13 cellular contexts compared by ENCODE assay signal in genomic region chr2:241817126-241817820, GRCh38. TPM values are rescaled to one million over a fixed set of nuclear protein-coding genes. Genes with fewer than 3 reads are reported as not detected.
DNase-seq lines count a peak whose midpoint lies in the region; ATAC-seq, FAIRE-seq and TF ChIP-seq lines count a peak whose summit lies in the region.
"Had no signal": no experiment of that assay in that cellular context is flagged by ENCODE, and none has a peak within 500 bp of the region (broad histone marks: within the 10 kb centered on the region; RNA-seq: fewer than 3 reads in every experiment).

No MANE protein-coding gene starts in this region.

- peaks cover 4 to 10% (median 8%) of the 10 kb centered on the region in 3 donors for H3K4me1 Mint-ChIP-seq in IgD-negative memory B cell
- peaks cover 3 to 20% of the 10 kb centered on the region in 2 donors for H3K4me1 Mint-ChIP-seq in effector memory CD8-positive, alpha-beta T cell (ENCODE audit: low read depth in 2 of 2)
- H3K4me1 Mint-ChIP-seq in nephron: peaks cover 4% of the 10 kb centered on the region

- peak; percentile 50 for DNase-seq in GM10248 (ENCODE audit: extremely low spot score)
- no peak for DNase-seq in effector memory CD8-positive, alpha-beta T cell
- no peak for DNase-seq in left lobe of liver (ENCODE audit: low spot score)
- no peak for DNase-seq in HTR-8/SVneo (ENCODE audit: insufficient read length, low spot score)
- DNase-seq: activated T-cell treated with anti-CD3 and anti-CD28 coated beads for 4 hours, DMS 273 treated with DMSO at 0.1 percent for 48 hours, hippocampal formation, NCI-H1694, T-helper 9 cell had no signal

- no peak for FAIRE-seq in HTR-8/SVneo (lab: Jason Lieb, UNC)

- H3K36me3 Mint-ChIP-seq in IgD-negative memory B cell (peaks cover 2% of the 10 kb centered on the region), nephron (ENCODE audit: low read depth) (no peaks in the 10 kb centered on the region)
- H3K36me3 Mint-ChIP-seq in effector memory CD8-positive, alpha-beta T cell (ENCODE audit: insufficient read depth): peaks cover 5% of the 10 kb centered on the region

- POLR2A ChIA-PET in GM10248 (lab: Yijun Ruan, JAX): interaction anchor here (0.7 kb wide), 1 partner anchor 13 kb away, joined by 3 read pairs; no protein-coding TSS in a partner anchor

- TF ChIP-seq CTCF in GM10248 (IDR thresholded peaks at IDR 0.05; ENCODE audit: control extremely low read depth, extremely low read depth, low read depth, missing control alignments): no peak
- no peak for TF ChIP-seq CTCF in nephron (IDR thresholded peaks at IDR 0.05; ENCODE audit: unreplicated experiment in 3 of 3)

- CTCF ChIA-PET in GM10248 (lab: Yijun Ruan, JAX): interaction anchor here (0.7 to 1.5 kb wide), 3 partner anchors 13 to 62 kb away, joined by 3 to 5 read pairs (median 4); no protein-coding TSS in a partner anchor

- no peaks in the 10 kb centered on the region for H3K9me3 Mint-ChIP-seq in IgD-negative memory B cell
- H3K9me3 Mint-ChIP-seq in effector memory CD8-positive, alpha-beta T cell: no peaks in the 10 kb centered on the region
- no peaks in the 10 kb centered on the region for H3K9me3 Mint-ChIP-seq in nephron

- H3K27me3 Mint-ChIP-seq in IgD-negative memory B cell: peaks cover 28% of the 10 kb centered on the region
- H3K27me3 Mint-ChIP-seq in effector memory CD8-positive, alpha-beta T cell: no peaks in the 10 kb centered on the region
- peaks cover 3% of the 10 kb centered on the region for H3K27me3 Mint-ChIP-seq in nephron (ENCODE audit: low read depth)

- H3K27ac Mint-ChIP-seq in IgD-negative memory B cell: peak overlapping the region; percentile 67 to 96 (median 87)
- H3K27ac Mint-ChIP-seq in effector memory CD8-positive, alpha-beta T cell: peak overlapping the region; percentile 44 to 83
- peak overlapping the region in 2 of 3 experiments; percentile 39 to 46 for H3K27ac Mint-ChIP-seq in nephron
- H3K27ac Mint-ChIP-seq: GM23338 had no signal

- peak overlapping the region in 3 of 4 donors; percentile 57 to 86 (median 82) for H3K4me3 Mint-ChIP-seq in IgD-negative memory B cell
- peak overlapping the region; percentile 64 to 69 for H3K4me3 Mint-ChIP-seq in effector memory CD8-positive, alpha-beta T cell
- H3K4me3 Mint-ChIP-seq in nephron: no peak overlapping the region
- H3K4me3 Mint-ChIP-seq: GM23338 had no signal

- ATAC-seq in effector memory CD8-positive, alpha-beta T cell (replicated peaks): no peak
- ATAC-seq in left lobe of liver (no peak), HG03565 (IDR thresholded peaks at IDR 0.05; ENCODE audit: unreplicated experiment) (no peak)
- ATAC-seq: GM23338 had no signal

RNA-seq across cellular contexts. Expression of gene NEU4, which starts 8.3 kb away (rescaled TPM):
- polyA plus RNA-seq in IgD-negative memory B cell: not detected
- 109 TPM for total RNA-seq in left lobe of liver

RNA-seq across cellular contexts. Expression of gene GAL3ST2, which starts 40.7 kb away (rescaled TPM):
- polyA plus RNA-seq in IgD-negative memory B cell: not detected
- 0.55 TPM for total RNA-seq in left lobe of liver

RNA-seq across cellular contexts. Expression of gene PDCD1, which starts 41.4 kb away (rescaled TPM):
- 0.19 TPM for polyA plus RNA-seq in IgD-negative memory B cell
- total RNA-seq in left lobe of liver: 0.18 TPM

RNA-seq across cellular contexts. Expression of gene RTP5, which starts 52.3 kb away (rescaled TPM):
- not detected for polyA plus RNA-seq in IgD-negative memory B cell
- not detected for total RNA-seq in left lobe of liver
- total RNA-seq: GM23338 had no signal
- polyA plus RNA-seq: GM23338 had no signal

Comparison
In these comparisons a context has a peak if more than half of its experiments do, and no peak if none do; other contexts are left out.
1. H3K4me3 Mint-ChIP-seq: peak in IgD-negative memory B cell (3 of 4) and effector memory CD8-positive, alpha-beta T cell (2 of 2); none in nephron (0 of 3).
2. Peak in every context shown above with its lines, with median percentiles within 50 percentile points of each other: H3K27ac Mint-ChIP-seq.